Comparison of ENCODE assay signal across 9 cellular contexts in the genomic region with DNA sequence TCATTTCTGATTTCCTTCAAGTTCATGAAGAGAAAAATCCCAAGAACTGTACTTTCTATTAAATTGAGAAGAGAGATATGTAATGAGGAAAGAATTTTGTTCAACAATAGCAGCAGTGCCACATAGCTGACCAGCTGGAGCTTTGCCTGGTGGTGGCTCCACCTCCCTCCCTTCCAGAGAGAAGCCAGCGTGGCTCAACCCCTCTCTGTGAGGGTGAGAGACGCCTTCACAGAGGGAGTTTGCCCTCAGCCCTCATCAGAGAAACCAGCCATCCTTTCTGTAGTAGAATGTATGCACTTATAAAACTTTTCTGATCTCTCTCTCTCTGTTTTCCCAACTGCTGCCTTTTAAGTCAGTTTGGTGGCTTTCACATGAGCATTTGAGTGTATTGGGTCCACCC. TPM values are rescaled to one million over a fixed set of nuclear protein-coding genes. Genes with fewer than 3 reads are reported as not detected.
DNase-seq lines count a peak whose midpoint lies in the region; ATAC-seq, FAIRE-seq and TF ChIP-seq lines count a peak whose summit lies in the region.
"Had no signal": no experiment of that assay in that cellular context is flagged by ENCODE, and none has a peak within 500 bp of the region (broad histone marks: within the 10 kb centered on the region; RNA-seq: fewer than 3 reads in every experiment).

No MANE protein-coding gene starts in this region.

- H3K4me1 ChIP-seq in subcutaneous abdominal adipose tissue (ENCODE audit: control insufficient read depth in 5 of 5, insufficient read depth in 5 of 5, low read length in 5 of 5): peaks cover 0 to 5% (median 4%) of the 10 kb centered on the region in 5 donors

- peak; percentile 50 for DNase-seq in HS-5 (ENCODE audit: low read depth)
- peak; percentile 21 for DNase-seq in bronchial epithelial cell (ENCODE audit: low read depth)
- no peak for DNase-seq in GM19240 (ENCODE audit: insufficient read length, low spot score)
- DNase-seq in germinal center (ENCODE audit: low spot score): no peak
- no peak for DNase-seq in stimulated activated naive CD4-positive, alpha-beta T cell (lab: John Stamatoyannopoulos, UW)
- DNase-seq: NCI-H146 had no signal

- H3K36me3 ChIP-seq in bronchial epithelial cell (ENCODE audit: control insufficient read depth, insufficient read depth, low read length): no peaks in the 10 kb centered on the region
- H3K36me3 ChIP-seq in subcutaneous abdominal adipose tissue (ENCODE audit: control insufficient read depth in 5 of 5, insufficient read depth in 5 of 5, low read length in 5 of 5): no peaks in the 10 kb centered on the region

- no peak for TF ChIP-seq CTCF in bronchial epithelial cell (IDR thresholded peaks at IDR 0.05; ENCODE audit: insufficient read depth, low read length, severe bottlenecking)

- H3K4me3 ChIP-seq in bronchial epithelial cell (ENCODE audit: low read depth, low read length): no peak overlapping the region
- peak overlapping the region in 2 of 5 donors; percentile 30 to 59 for H3K4me3 ChIP-seq in subcutaneous abdominal adipose tissue (ENCODE audit: low read depth in 1 of 5, low read length in 5 of 5)

- no peak for FAIRE-seq in bronchial epithelial cell (lab: Jason Lieb, UNC)

- ATAC-seq in GM19395 (IDR thresholded peaks at IDR 0.05; ENCODE audit: unreplicated experiment): no peak

- no peaks in the 10 kb centered on the region for H3K27me3 ChIP-seq in bronchial epithelial cell (ENCODE audit: control insufficient read depth, insufficient read depth, low read length)
- H3K27me3 ChIP-seq in layer of hippocampus (ENCODE audit: control insufficient read depth, insufficient read depth, low read length): no peaks in the 10 kb centered on the region
- peaks cover 0 to 6% (median 0%) of the 10 kb centered on the region in 5 donors for H3K27me3 ChIP-seq in subcutaneous abdominal adipose tissue (ENCODE audit: control insufficient read depth in 5 of 5, insufficient read depth in 4 of 5, low read length in 5 of 5)

- H3K9me3 ChIP-seq in subcutaneous abdominal adipose tissue (ENCODE audit: control insufficient read depth in 5 of 5, low read length in 5 of 5): no peaks in the 10 kb centered on the region

- H3K27ac ChIP-seq in layer of hippocampus (ENCODE audit: low read depth, low read length) (peak overlapping the region; percentile 27), subcutaneous abdominal adipose tissue (ENCODE audit: low read depth, low read length) (peak overlapping the region; percentile 32)

- no peak overlapping the region for H3K9ac ChIP-seq in subcutaneous abdominal adipose tissue (ENCODE audit: low read length in 5 of 5)

RNA-seq across cellular contexts. Expression of gene COL1A2, which starts 20.5 kb away (rescaled TPM):
- total RNA-seq in bronchial epithelial cell: 1.4 and 46.9 TPM in 2 replicates

Comparison
In these comparisons a context has a peak if more than half of its experiments do, and no peak if none do; other contexts are left out.
1. DNase-seq: peak in HS-5 (single experiment) and bronchial epithelial cell (single experiment); none in GM19240 (single experiment), germinal center (single experiment) and stimulated activated naive CD4-positive, alpha-beta T cell (0 of 6).